ENCODE assay signal across 15 cellular contexts in genomic region chr9:123365287-123365880, GRCh38. TPM values are rescaled to one million over a fixed set of nuclear protein-coding genes. Genes with fewer than 3 reads are reported as not detected.
A peak's percentile ranks its signal among the peaks of the same experiment; 100 is the strongest.
DNase-seq lines count a peak whose midpoint lies in the region; ATAC-seq and TF ChIP-seq lines count a peak whose summit lies in the region.
"Had no signal": no experiment of that assay in that cellular context is flagged by ENCODE, and none has a peak within 500 bp of the region (broad histone marks: within the 10 kb centered on the region; RNA-seq: fewer than 3 reads in every experiment).

No MANE protein-coding gene starts in this region.

- H3K27me3 ChIP-seq in BE2C, result peaks cover 1% of the 10 kb centered on the region
- H3K27me3 ChIP-seq: pancreas, Peyer's patch had no signal

- no peak for DNase-seq in BE2C
- DNase-seq in WTC11 (ENCODE audit: low spot score), result peak; percentile 56
- peak; percentile 75 for DNase-seq in islet precursor cell
- DNase-seq in D341Med (ENCODE audit: low spot score), result no peak
- no peak for DNase-seq in ecto neural progenitor cell (ENCODE audit: low spot score)
- no peak for DNase-seq in posterior vena cava (ENCODE audit: low spot score)
- DNase-seq in naive thymus-derived CD8-positive, alpha-beta T cell, result no peak
- DNase-seq: activated naive CD4-positive, alpha-beta T cell treated with anti-CD3 and anti-CD28 coated beads for 36 hours; CD8-positive, alpha-beta memory T cell; NCI-H1092 treated with DMSO at 0.1 percent for 48 hours; Peyer's patch had no signal

- ATAC-seq in WTC11, result peak; percentile 60
- ATAC-seq in naive thymus-derived CD8-positive, alpha-beta T cell, result no peak
- ATAC-seq: activated CD4-positive, CD25-positive, alpha-beta regulatory T cell treated with anti-CD3 and anti-CD28 coated beads, Interleukin-2, amount 50 U/mL, for 24 hours; pancreas had no signal

- TF ChIP-seq CTCF in BE2C (IDR thresholded peaks at IDR 0.05; ENCODE audit: low read depth, low read length) (peak; percentile 46), HEK293 (tag by site-specific recombination; IDR thresholded peaks at IDR 0.05) (peak; percentile 20), WTC11 (IDR thresholded peaks at IDR 0.05) (peak; percentile 15; the same call in 1 of the 2 replicates)

- H3K27ac ChIP-seq in HEK293 (ENCODE audit: extremely low read depth, low read depth, low read length), result no peak overlapping the region
- H3K27ac ChIP-seq: pancreas, Peyer's patch, thoracic aorta had no signal

- H3K4me1 Mint-ChIP-seq in WTC11, result peaks cover 24% of the 10 kb centered on the region
- H3K4me1 Mint-ChIP-seq in naive thymus-derived CD8-positive, alpha-beta T cell, result peaks cover 0 to 5% (median 0%) of the 10 kb centered on the region in 4 donors
- H3K4me1 Mint-ChIP-seq: CD8-positive, alpha-beta memory T cell had no signal

- H3K9me3 Mint-ChIP-seq in WTC11, result no peaks in the 10 kb centered on the region
- H3K9me3 Mint-ChIP-seq in naive thymus-derived CD8-positive, alpha-beta T cell, result no peaks in the 10 kb centered on the region
- H3K9me3 Mint-ChIP-seq: activated naive CD4-positive, alpha-beta T cell treated with anti-CD3 and anti-CD28 coated beads for 36 hours; CD8-positive, alpha-beta memory T cell had no signal

- peak overlapping the region; percentile 24; the same call in 1 of the 2 replicates for H3K4me3 Mint-ChIP-seq in WTC11
- no peak overlapping the region for H3K4me3 Mint-ChIP-seq in naive thymus-derived CD8-positive, alpha-beta T cell
- H3K4me3 Mint-ChIP-seq: activated naive CD4-positive, alpha-beta T cell treated with anti-CD3 and anti-CD28 coated beads for 36 hours; CD8-positive, alpha-beta memory T cell had no signal

- no peaks in the 10 kb centered on the region for H3K36me3 Mint-ChIP-seq in WTC11
- H3K36me3 Mint-ChIP-seq in naive thymus-derived CD8-positive, alpha-beta T cell, result no peaks in the 10 kb centered on the region
- H3K36me3 Mint-ChIP-seq: CD8-positive, alpha-beta memory T cell had no signal

- no peaks in the 10 kb centered on the region for H3K36me3 ChIP-seq in BE2C
- no peaks in the 10 kb centered on the region for H3K36me3 ChIP-seq in HEK293 (ENCODE audit: control insufficient read depth in 2 of 2, insufficient read depth in 1 of 2, low read length in 2 of 2)
- H3K36me3 ChIP-seq: pancreas, Peyer's patch, thoracic aorta had no signal

- no peak overlapping the region for H3K27ac Mint-ChIP-seq in WTC11
- H3K27ac Mint-ChIP-seq in naive thymus-derived CD8-positive, alpha-beta T cell, result no peak overlapping the region
- H3K27ac Mint-ChIP-seq: activated naive CD4-positive, alpha-beta T cell treated with anti-CD3 and anti-CD28 coated beads for 36 hours; CD8-positive, alpha-beta memory T cell had no signal

- H3K9me3 ChIP-seq in BE2C (no peaks in the 10 kb centered on the region), HEK293 (ENCODE audit: control insufficient read depth, insufficient read depth, low read depth, low read length) (no peaks in the 10 kb centered on the region)
- H3K9me3 ChIP-seq: pancreas, Peyer's patch, thoracic aorta had no signal

- H3K4me3 ChIP-seq in BE2C (ENCODE audit: low read depth, low read length) (no peak overlapping the region), HEK293 (ENCODE audit: low read depth, low read length) (no peak overlapping the region)
- H3K4me3 ChIP-seq: pancreas, Peyer's patch, thoracic aorta had no signal

- intact Hi-C loops in posterior vena cava (cut with DNase I), result loop anchor here in 1 of 2 donors (10.0 kb wide), 1 partner anchor 1919 kb away; no protein-coding TSS in a partner anchor

- CTCF ChIA-PET in HEK293 (lab: Yijun Ruan, JAX), result interaction anchor here (0.6 to 1.5 kb wide), 6 partner anchors 10 to 51 kb away, joined by 3 to 9 read pairs (median 3); no protein-coding TSS in a partner anchor
- CTCF ChIA-PET in WTC11 (lab: Charles Lee), result interaction anchor here (0.6 to 2.1 kb wide), 6 partner anchors 9 to 676 kb away, joined by 3 to 34 read pairs (median 4); partner anchors contain the start of gene CRB2

- H3K27me3 Mint-ChIP-seq in WTC11 (ENCODE audit: low read depth), result peaks cover 27% of the 10 kb centered on the region
- H3K27me3 Mint-ChIP-seq in naive thymus-derived CD8-positive, alpha-beta T cell, result peaks cover 5 to 42% (median 27%) of the 10 kb centered on the region in 5 donors

- H3K4me1 ChIP-seq in BE2C, result peaks cover 8% of the 10 kb centered on the region
- H3K4me1 ChIP-seq in HEK293 (ENCODE audit: control insufficient read depth, insufficient read depth, low read length), result no peaks in the 10 kb centered on the region
- H3K4me1 ChIP-seq: pancreas had no signal

- POLR2A ChIA-PET in HEK293 (lab: Yijun Ruan, JAX), result no interaction called here
- POLR2A ChIA-PET in WTC11 (lab: Charles Lee), result no interaction called here
- POLR2A ChIA-PET in naive thymus-derived CD8-positive, alpha-beta T cell (lab: Charles Lee), result no interaction called here

TF ChIP-seq in HEK293, 187 proteins besides CTCF, POLR2A, EP300 and RAD21 (continues in another document):
- TF ChIP-seq ZFP69B (tag by site-specific recombination; IDR thresholded peaks at IDR 0.05) (no peak), ZNF211 (tag by site-specific recombination; IDR thresholded peaks at IDR 0.05; ENCODE audit: low read depth) (no peak), GLIS1 (tag by site-specific recombination; IDR thresholded peaks at IDR 0.05) (peak; percentile 72), SP3 (tag by site-specific recombination; IDR thresholded peaks at IDR 0.05) (no peak), BCL6B (tag by site-specific recombination; IDR thresholded peaks at IDR 0.05) (peak; percentile 36; the same call in 1 of the 2 replicates), ZIC2 (tag by site-specific recombination; IDR thresholded peaks at IDR 0.05) (peak; percentile 55), ZNF585B (tag by site-specific recombination; IDR thresholded peaks at IDR 0.05) (no peak)

TF ChIP-seq in WTC11, 78 proteins besides CTCF, POLR2A, EP300 and RAD21:
- no peak for TF ChIP-seq USF1 (CRISPR knock-in tag; IDR thresholded peaks at IDR 0.05)
- no peak for TF ChIP-seq NFE2L1 (CRISPR knock-in tag; IDR thresholded peaks at IDR 0.05)
- no peak for TF ChIP-seq AFF4 (CRISPR knock-in tag; IDR thresholded peaks at IDR 0.05; ENCODE audit: borderline replicate concordance)
- no peak for TF ChIP-seq MAX (CRISPR knock-in tag; IDR thresholded peaks at IDR 0.05)
- TF ChIP-seq ZNF317 (CRISPR knock-in tag; IDR thresholded peaks at IDR 0.05; ENCODE audit: borderline replicate concordance, low read depth), result no peak
- no peak for TF ChIP-seq FOXK1 (CRISPR knock-in tag; IDR thresholded peaks at IDR 0.05)

RNA-seq across cellular contexts. Expression of gene CRB2, which starts 9.4 kb away (rescaled TPM):
- polyA plus RNA-seq in BE2C (2012; ENCODE audit: insufficient read depth, insufficient read length, low read depth), result 4.6 TPM
- total RNA-seq in WTC11 (2021) (1.8 to 3.5 TPM (median 2.4 TPM) in 3 replicates), posterior vena cava (under 1 TPM in 1 of 2 donors, not detected in 1; 0.05 TPM)
- under 1 TPM; 0.18 to 0.25 TPM for total RNA-seq in naive thymus-derived CD8-positive, alpha-beta T cell
- polyA plus RNA-seq in naive thymus-derived CD8-positive, alpha-beta T cell, result under 1 TPM in 1 of 3 donors, not detected in 2; 0.08 TPM
- total RNA-seq: activated naive CD4-positive, alpha-beta T cell treated with anti-CD3 and anti-CD28 coated beads for 36 hours; CD8-positive, alpha-beta memory T cell; pancreas; thoracic aorta had no signal

Comparison
In these comparisons a context has a peak if more than half of its experiments do, and no peak if none do; other contexts are left out.
1. DNase-seq: peak in WTC11 (single experiment) and islet precursor cell (single experiment); none in BE2C (single experiment), D341Med (single experiment), ecto neural progenitor cell (single experiment), posterior vena cava (single experiment) and naive thymus-derived CD8-positive, alpha-beta T cell (0 of 10).
2. Peak in every context shown above with its lines, with median percentiles within 50 percentile points of each other: CTCF ChIP-seq.